8 cellular contexts compared by ENCODE assay signal in genomic region chr1:181424786-181425403, GRCh38. TPM values are rescaled to one million over a fixed set of nuclear protein-coding genes. Genes with fewer than 3 reads are reported as not detected.
A peak's percentile ranks its signal among the peaks of the same experiment; 100 is the strongest.
DNase-seq lines count a peak whose midpoint lies in the region; ATAC-seq and TF ChIP-seq lines count a peak whose summit lies in the region.

No MANE protein-coding gene starts in this region.

- WGBS in heart right ventricle, 2 donors: 13 to 15% methylated on average over 16 of the region's 16 CpGs

- H3K27me3 Mint-ChIP-seq in activated naive CD8-positive, alpha-beta T cell treated with anti-CD3 and anti-CD28 coated beads, Interleukin-2, amount 10 ng/mL, durations not matched to agents 7 days and 5 days: peaks cover 13% of the 10 kb centered on the region

- peaks cover 0 to 51% (median 17%) of the 10 kb centered on the region in 7 donors for H3K27me3 ChIP-seq in heart right ventricle

- peak overlapping the region; percentile 68 for H3K4me3 Mint-ChIP-seq in activated naive CD8-positive, alpha-beta T cell treated with anti-CD3 and anti-CD28 coated beads, Interleukin-2, amount 10 ng/mL, durations not matched to agents 7 days and 5 days

- H3K4me3 ChIP-seq in heart right ventricle: no peak overlapping the region

- H3K9me3 ChIP-seq in heart right ventricle: no peaks in the 10 kb centered on the region

- H3K27ac Mint-ChIP-seq in activated naive CD8-positive, alpha-beta T cell treated with anti-CD3 and anti-CD28 coated beads, Interleukin-2, amount 10 ng/mL, durations not matched to agents 7 days and 5 days: peak overlapping the region; percentile 79

- ATAC-seq in GM19324 (IDR thresholded peaks at IDR 0.05; ENCODE audit: low FRiP score, unreplicated experiment) (peak; percentile 38), heart right ventricle (peak in 7 of 8 donors; percentile 16 to 64 (median 56)), GM19351 (IDR thresholded peaks at IDR 0.05; ENCODE audit: unreplicated experiment) (no peak)
- peak; percentile 61 for ATAC-seq in activated naive CD8-positive, alpha-beta T cell treated with anti-CD3 and anti-CD28 coated beads, Interleukin-2, amount 10 ng/mL, durations not matched to agents 7 days and 5 days (ENCODE audit: low read depth)

- H3K4me1 ChIP-seq in heart right ventricle: peaks cover 0 to 5% (median 0%) of the 10 kb centered on the region in 9 donors

- POLR2A ChIA-PET in activated naive CD8-positive, alpha-beta T cell treated with anti-CD3 and anti-CD28 coated beads, Interleukin-2, amount 10 ng/mL, durations not matched to agents 7 days and 5 days (lab: Charles Lee): interaction anchor here (0.5 to 1.3 kb wide), 3 partner anchors 27 to 909 kb away, joined by 3 to 9 read pairs (median 4); no protein-coding TSS in a partner anchor

- intact Hi-C loops in heart right ventricle (cut with DNase I): loop anchor here in 7 of 10 donors (1.0 to 5.0 kb wide), 3 partner anchors 218 to 235 kb away; no protein-coding TSS in a partner anchor

- H3K4me1 Mint-ChIP-seq in activated naive CD8-positive, alpha-beta T cell treated with anti-CD3 and anti-CD28 coated beads, Interleukin-2, amount 10 ng/mL, durations not matched to agents 7 days and 5 days: peaks cover 9% of the 10 kb centered on the region

- H3K9me3 Mint-ChIP-seq in activated naive CD8-positive, alpha-beta T cell treated with anti-CD3 and anti-CD28 coated beads, Interleukin-2, amount 10 ng/mL, durations not matched to agents 7 days and 5 days: no peaks in the 10 kb centered on the region

- DNase-seq in AG09319 (ENCODE audit: extremely low read depth, low read depth) (peak; percentile 23), NCI-H1105 treated with DMSO at 0.1 percent for 48 hours (lab: John Stamatoyannopoulos, UW) (peak; percentile 76), SW480 (ENCODE audit: low spot score) (peak; percentile 50), heart right ventricle (peak; percentile 54 to 62), renal cortical epithelial cell (ENCODE audit: low read depth) (peak; percentile 42)
- DNase-seq in activated naive CD8-positive, alpha-beta T cell treated with anti-CD3 and anti-CD28 coated beads, Interleukin-2, amount 10 ng/mL, durations not matched to agents 7 days and 5 days: peak; percentile 79

- no peak overlapping the region for H3K27ac ChIP-seq in heart right ventricle

- H3K36me3 ChIP-seq in heart right ventricle: no peaks in the 10 kb centered on the region

- H3K36me3 Mint-ChIP-seq in activated naive CD8-positive, alpha-beta T cell treated with anti-CD3 and anti-CD28 coated beads, Interleukin-2, amount 10 ng/mL, durations not matched to agents 7 days and 5 days: no peaks in the 10 kb centered on the region

- TF ChIP-seq CTCF in AG09319 (IDR thresholded peaks at IDR 0.05; ENCODE audit: low read depth, low read length): peak; percentile 89
- peak; percentile 79 to 98 (median 98) for TF ChIP-seq CTCF in heart right ventricle (IDR thresholded peaks at IDR 0.05)

RNA-seq across cellular contexts. Expression of gene CACNA1E, which starts 58.4 kb away (rescaled TPM):
- not detected for total RNA-seq in activated naive CD8-positive, alpha-beta T cell treated with anti-CD3 and anti-CD28 coated beads, Interleukin-2, amount 10 ng/mL, durations not matched to agents 7 days and 5 days
- total RNA-seq in heart right ventricle (10 to 100 TPM in 1 of 10 donors, 1 to 10 TPM in 4, under 1 TPM in 5; 0.04 to 21.7 (median 1.3) TPM), renal cortical epithelial cell (0.35 TPM in 1 of 2 replicates, not detected in the other)
- under 1 TPM; 0.06 to 0.44 TPM for polyA plus RNA-seq in heart right ventricle

Comparison
In these comparisons a context has a peak if more than half of its experiments do, and no peak if none do; other contexts are left out.
1. DNase-seq: peak in every context shown above with its lines; median percentile 79 in activated naive CD8-positive, alpha-beta T cell treated with anti-CD3 and anti-CD28 coated beads, Interleukin-2, amount 10 ng/mL, durations not matched to agents 7 days and 5 days; 76 in NCI-H1105 treated with DMSO at 0.1 percent for 48 hours; 58 in heart right ventricle; 50 in SW480; 42 in renal cortical epithelial cell; 23 in AG09319.